24 cellular contexts compared by ENCODE assay signal in the genomic region with DNA sequence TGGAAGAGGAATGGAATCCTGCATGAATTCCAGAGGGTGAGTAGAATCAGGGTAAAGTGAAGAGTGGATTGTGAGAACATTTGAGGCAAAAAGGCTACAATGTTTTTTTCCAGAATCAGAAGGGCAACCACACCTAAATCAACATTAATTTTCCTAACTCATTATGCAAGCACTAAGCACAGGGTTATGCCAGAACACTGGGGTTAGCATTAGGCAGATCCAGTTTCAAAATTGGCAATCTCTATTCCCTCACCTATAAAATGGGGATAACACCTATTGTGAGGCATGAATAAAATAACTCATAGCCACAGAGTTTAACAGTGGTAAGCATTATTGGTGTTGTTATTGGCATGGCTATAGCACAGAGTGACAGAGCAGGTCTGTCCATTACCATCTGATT.
"Had no signal": no experiment of that assay in that cellular context is flagged by ENCODE, and none has a peak within 500 bp of the region (broad histone marks: within the 10 kb centered on the region; RNA-seq: fewer than 3 reads in every experiment).

No MANE protein-coding gene starts in this region.

- H3K27ac Mint-ChIP-seq: IgD-negative memory B cell had no signal

- ATAC-seq: K562, Right ventricle myocardium inferior, SK-N-SH treated with all-trans-retinoic acid at 6 μM for 48 hours had no signal

- H3K9me3 ChIP-seq: Peyer's patch, SJCRH30 had no signal

- H3K4me2 ChIP-seq: KMS-11, PC-9 had no signal

- H3K27me3 ChIP-seq: Peyer's patch, SJCRH30 had no signal

- H3K4me3 ChIP-seq: K562, PC-9, Peyer's patch, SJCRH30 had no signal

- H3K27ac ChIP-seq: HL-60, KMS-11, PC-9, Peyer's patch, SJCRH30 had no signal

- H3K36me3 ChIP-seq: Peyer's patch, SJCRH30 had no signal

- DNase-seq: Kasumi-1; MM.1S; NCI-H1092 treated with DMSO at 0.1 percent for 48 hours; NCI-H1436; NCI-H187; NCI-H2029; NCI-H2081 treated with DMSO at 0.1 percent for 48 hours; NCI-H2171; NCI-H226; NCI-H446; NCI-H510A; NCI-H524 treated with DMSO at 0.1 percent for 48 hours; NK-92 treated with Interleukin-12 subunit alpha and Interleukin-12 subunit beta, amount 100 ng/mL, for 24 hours; PC-9; Peyer's patch; SHP77 treated with DMSO at 0.1 percent for 48 hours; SJCRH30; T-helper 1 cell had no signal

- H3K4me1 ChIP-seq: Peyer's patch, SJCRH30 had no signal

- H3K4me1 Mint-ChIP-seq: IgD-negative memory B cell had no signal

- H2AFZ ChIP-seq: PC-9 had no signal

- H3K4me3 Mint-ChIP-seq: IgD-negative memory B cell had no signal

- H3K36me3 Mint-ChIP-seq: IgD-negative memory B cell had no signal

- H3K27me3 Mint-ChIP-seq: IgD-negative memory B cell had no signal
